8 cellular contexts compared by ENCODE assay signal in genomic region chr15:75348563-75349350, GRCh38. TPM values are rescaled to one million over a fixed set of nuclear protein-coding genes. Genes with fewer than 3 reads are reported as not detected.
DNase-seq lines count a peak whose midpoint lies in the region; ATAC-seq, FAIRE-seq and TF ChIP-seq lines count a peak whose summit lies in the region.

No MANE protein-coding gene starts in this region.

- H3K27me3 ChIP-seq in HepG2 (ENCODE audit: control insufficient read depth in 1 of 2, insufficient read depth in 2 of 2, low read length in 2 of 2) (no peaks in the 10 kb centered on the region), thymus (ENCODE audit: control insufficient read depth, insufficient read depth) (no peaks in the 10 kb centered on the region)

- in situ Hi-C loops in T47D (cut with HindIII; ENCODE audit: low pct_unique_long_range_greater_than_20kb, low sequenced_read_pairs) = no loop called here
- in situ Hi-C loops in HepG2 (cut with HindIII; ENCODE audit: extremely low pct_ligation_motif_present, low pct_unique_long_range_greater_than_20kb) = no loop called here

- no peak for FAIRE-seq in A549 (lab: Jason Lieb, UNC)
- no peak for FAIRE-seq in HepG2 (lab: Jason Lieb, UNC)

- TF ChIP-seq POLR2A in A549 (IDR thresholded peaks at IDR 0.05; ENCODE audit: low read length) (0 out of 2 replicates have a peak, but pooled peaks have one; percentile 1), HepG2 (IDR thresholded peaks at IDR 0.05; ENCODE audit: insufficient read depth in 1 of 2, low read depth in 2 of 2, low read length in 2 of 2) (no peak; a peak in 1 of 4 replicates)

- intact Hi-C loops in HepG2 (cut with micrococcal nuclease; ENCODE audit: unreplicated experiment) = no loop called here

- H3K4me2 ChIP-seq in A549 = peak overlapping the region; percentile 100
- peak overlapping the region; percentile 94 for H3K4me2 ChIP-seq in HepG2 (ENCODE audit: low read depth, low read length)

- no peak overlapping the region for H2AFZ ChIP-seq in HepG2 (ENCODE audit: low read length)

- no TSS peak for BruUV-seq in HepG2 (replicated peaks; lab: Mats Ljungman, UMichigan)

- no peak for TF ChIP-seq CTCF in A549 (IDR thresholded peaks at IDR 0.05)
- no peak for TF ChIP-seq CTCF in HEK293 (tag by site-specific recombination; IDR thresholded peaks at IDR 0.05)
- TF ChIP-seq CTCF in HepG2 (CRISPR knock-in tag; IDR thresholded peaks at IDR 0.05) = no peak

- peaks cover 4% of the 10 kb centered on the region; the same call in 1 of the 3 replicates for H3K4me1 ChIP-seq in A549
- peaks cover 6% of the 10 kb centered on the region; the same call in 1 of the 2 replicates for H3K4me1 ChIP-seq in HEK293 (ENCODE audit: control insufficient read depth, insufficient read depth, low read length)
- peaks cover 18% of the 10 kb centered on the region for H3K4me1 ChIP-seq in HepG2 (ENCODE audit: insufficient read depth, low read length)
- H3K4me1 ChIP-seq in thymus (ENCODE audit: control insufficient read depth, insufficient read depth, low read length) = peaks cover 25% of the 10 kb centered on the region

- H3K27ac ChIP-seq in A549 = peak overlapping the region; percentile 95 to 96
- peak overlapping the region; percentile 88; the same call in 1 of the 2 replicates for H3K27ac ChIP-seq in HEK293 (ENCODE audit: extremely low read depth, low read depth, low read length)
- peak overlapping the region; percentile 47 for H3K27ac ChIP-seq in HepG2 (ENCODE audit: extremely low read length, insufficient read depth, low read length)
- no peak overlapping the region for H3K27ac ChIP-seq in thymus (ENCODE audit: low read depth)

- POLR2A ChIA-PET in A549 (lab: Yijun Ruan, JAX) = interaction anchor here (0.6 to 2.5 kb wide), 5 partner anchors 9 to 105 kb away, joined by 3 to 13 read pairs (median 3); partner anchors contain the start of gene MAN2C1
- POLR2A ChIA-PET in HEK293 (lab: Yijun Ruan, JAX) = interaction anchor here (1.0 to 3.3 kb wide), 5 partner anchors 12 to 105 kb away, joined by 3 to 31 read pairs (median 4); partner anchors contain the start of genes MAN2C1 and SIN3A
- POLR2A ChIA-PET in HepG2 (lab: Yijun Ruan, JAX) = interaction anchor here (0.6 to 2.4 kb wide), 2 partner anchors 20 to 988 kb away, joined by 3 to 42 read pairs; partner anchors contain the start of genes ISL2 and MAN2C1

- TF ChIP-seq RAD21 in A549 (conservative IDR thresholded peaks at IDR 0.05 in 1 of 2, IDR thresholded peaks at IDR 0.05 in 1 of 2) (no peak), HepG2 (CRISPR knock-in tag; IDR thresholded peaks at IDR 0.05) (no peak)

- DNase-seq in A549 (ENCODE audit: low read depth in 1 of 2, low spot score in 1 of 2) = no peak
- DNase-seq in T47D (ENCODE audit: low read depth in 1 of 2, low spot score in 1 of 2) = peak; percentile 64 to 67
- no peak for DNase-seq in HepG2 (ENCODE audit: low spot score)
- no peak for DNase-seq in foreskin melanocyte

- H3K36me3 ChIP-seq in HEK293 (ENCODE audit: control insufficient read depth in 2 of 2, insufficient read depth in 1 of 2, low read length in 2 of 2) (peaks cover 18 to 27% of the 10 kb centered on the region in 2 experiments; a peak in 2 of 3 replicates), HepG2 (replicated peaks in 1 of 2; ENCODE audit: control insufficient read depth in 1 of 2, insufficient read depth in 2 of 2, low read length in 2 of 2) (no peaks in the 10 kb centered on the region), thymus (ENCODE audit: control insufficient read depth, insufficient read depth) (peaks cover 5% of the 10 kb centered on the region)

- H3K4me3 ChIP-seq in A549 (peak overlapping the region; percentile 91), HEK293 (ENCODE audit: low read depth, low read length) (peak overlapping the region; percentile 62), HepG2 (replicated peaks in 1 of 3; ENCODE audit: insufficient read depth in 1 of 3, low read depth in 2 of 3, low read length in 3 of 3) (peak overlapping the region; percentile 70 to 96 (median 94)), thymus (ENCODE audit: low read length) (peak overlapping the region; percentile 86)

- no peaks in the 10 kb centered on the region for H4K20me1 ChIP-seq in HepG2 (ENCODE audit: insufficient read depth, low read length)

- ATAC-seq in A549 = peak; percentile 20 to 23; a peak in 4 of 6 replicates
- peak; percentile 29 for ATAC-seq in HepG2
- no peak for ATAC-seq in HG03175 (IDR thresholded peaks at IDR 0.05; ENCODE audit: unreplicated experiment)
- no peak for ATAC-seq in GM18868 (IDR thresholded peaks at IDR 0.05; ENCODE audit: unreplicated experiment)

- H3K9ac ChIP-seq in HepG2 (ENCODE audit: insufficient read depth, low read depth, low read length) = peak overlapping the region; percentile 81

- no peaks in the 10 kb centered on the region for H3K79me2 ChIP-seq in HepG2 (ENCODE audit: insufficient read depth, low read length)

- TF ChIP-seq EP300 in A549 (IDR thresholded peaks at IDR 0.05) (no peak), HepG2 (IDR thresholded peaks at IDR 0.05; ENCODE audit: low read depth in 2 of 2, low read length in 2 of 2) (no peak), HepG2 (CRISPR knock-in tag; IDR thresholded peaks at IDR 0.05; ENCODE audit: borderline replicate concordance) (no peak)

- H3K9me3 ChIP-seq in A549 (no peaks in the 10 kb centered on the region), HEK293 (ENCODE audit: control insufficient read depth, insufficient read depth, low read depth, low read length) (no peaks in the 10 kb centered on the region), HepG2 (ENCODE audit: low read length) (no peaks in the 10 kb centered on the region), thymus (ENCODE audit: control insufficient read depth) (peaks cover 3% of the 10 kb centered on the region)

- 81% methylated on average over 46 of the region's 46 CpGs for WGBS in A549 (ENCODE audit: missing lambda C conversion rate)
- 76% methylated on average over 25 of the region's 46 CpGs for WGBS in HepG2 (ENCODE audit: low lambda C conversion rate)
- WGBS in thymus = 57% methylated on average over 46 of the region's 46 CpGs

- CTCF ChIA-PET in A549 (lab: Yijun Ruan, JAX) = interaction anchor here (0.6 to 2.4 kb wide), 6 partner anchors 9 to 291 kb away, joined by 3 to 14 read pairs (median 3); partner anchors contain the start of gene IMP3
- CTCF ChIA-PET in HEK293 (lab: Yijun Ruan, JAX) = interaction anchor here (0.6 to 4.7 kb wide), 3 partner anchors 19 to 1180 kb away, joined by 3 to 33 read pairs (median 5); partner anchors contain the start of gene MAN2C1
- CTCF ChIA-PET in HepG2 (lab: Yijun Ruan, JAX; ENCODE audit: low intra/inter-chr PET ratio, low total read pairs) = no interaction called here

RNA-seq across cellular contexts. Expression of gene NEIL1, which starts 1.9 kb away (rescaled TPM):
- 3.2 and 5.6 TPM in 2 replicates for polyA plus RNA-seq in A549 (2011; rRNA removed)
- 3.0 and 3.5 TPM in 2 replicates for polyA plus RNA-seq in A549 (2012; cell fraction: cytosol; rRNA removed)
- 23.0 and 26.2 TPM in 2 replicates for polyA plus RNA-seq in A549 (2012; cell fraction: nucleus; rRNA removed)
- 4.9 to 7.2 TPM (median 6.8 TPM) in 3 replicates for polyA plus RNA-seq in A549 (2017; fragmentation: RNase III; extraction: RNeasy Plus Mini Kit Qiagen cat#74134 plus additional on column Dnase treatment)
- 0.58 and 1.9 TPM in 2 replicates for polyA minus RNA-seq in A549 (2011; rRNA and poly(A)+ RNA removed)
- 3.7 and 10.4 TPM in 2 replicates for total RNA-seq in HepG2 (2016; rRNA removed; fragmentation: Illumina TruSeq; extraction: Trizol)
- 1.4 and 1.7 TPM in 2 replicates for total RNA-seq in HepG2 (2016; cell fraction: cytosol; rRNA removed; fragmentation: Illumina TruSeq; extraction: Trizol; ENCODE audit: low read depth)
- total RNA-seq in HepG2 (2016; cell fraction: insoluble cytoplasmic fraction; rRNA removed; fragmentation: Illumina TruSeq; extraction: Trizol) = 3.3 and 9.7 TPM in 2 replicates
- total RNA-seq in HepG2 (2016; cell fraction: membrane; rRNA removed; fragmentation: Illumina TruSeq; extraction: Trizol) = 1.2 and 1.6 TPM in 2 replicates
- total RNA-seq in HepG2 (2016; cell fraction: nucleus; rRNA removed; fragmentation: Illumina TruSeq; extraction: Trizol) = 11.2 and 13.2 TPM in 2 replicates
- polyA plus RNA-seq in HepG2 (2011; rRNA removed) = 15.5 and 20.8 TPM in 2 replicates
- polyA plus RNA-seq in HepG2 (2011; cell fraction: cytosol; rRNA removed) = 2.3 and 5.2 TPM in 2 replicates
- 173 and 186 TPM in 2 replicates for polyA plus RNA-seq in HepG2 (2011; cell fraction: nucleus; rRNA removed)
- polyA plus RNA-seq in HepG2 (2012) = 12.7 and 12.8 TPM in 2 replicates
- 0.59 and 0.62 TPM in 2 replicates for polyA plus RNA-seq in HepG2 (2016; cell fraction: cytosol; fragmentation: Illumina TruSeq; extraction: Trizol; ENCODE audit: low read depth)
- 2.5 and 3.3 TPM in 2 replicates for polyA plus RNA-seq in HepG2 (2016; cell fraction: insoluble cytoplasmic fraction; fragmentation: Illumina TruSeq; extraction: Trizol; ENCODE audit: low read depth)
- 0.81 and 1.0 TPM in 2 replicates for polyA plus RNA-seq in HepG2 (2016; cell fraction: membrane; fragmentation: Illumina TruSeq; extraction: Trizol; ENCODE audit: low read depth)
- polyA plus RNA-seq in HepG2 (2016; cell fraction: nucleus; fragmentation: Illumina TruSeq; extraction: Trizol; ENCODE audit: insufficient read depth, low read depth) = 42.4 and 44.3 TPM in 2 replicates
- polyA minus RNA-seq in HepG2 (2011; rRNA and poly(A)+ RNA removed; ENCODE audit: low replicate concordance) = 3.1 and 11.3 TPM in 2 replicates
- 2.1 and 3.2 TPM in 2 replicates for polyA minus RNA-seq in HepG2 (2011; cell fraction: cytosol; rRNA and poly(A)+ RNA removed)
- 13.9 and 19.4 TPM in 2 replicates for polyA minus RNA-seq in HepG2 (2011; cell fraction: nucleus; rRNA and poly(A)+ RNA removed)
- 77.9 TPM for polyA plus RNA-seq in thymus

RNA-seq across cellular contexts. Expression of gene COMMD4, which starts 12.9 kb away (rescaled TPM):
- polyA plus RNA-seq in A549 (2011; rRNA removed) = 88.0 and 98.3 TPM in 2 replicates
- polyA plus RNA-seq in A549 (2012; cell fraction: cytosol; rRNA removed) = 396 and 403 TPM in 2 replicates
- 402 and 454 TPM in 2 replicates for polyA plus RNA-seq in A549 (2012; cell fraction: nucleus; rRNA removed)
- polyA plus RNA-seq in A549 (2017; fragmentation: RNase III; extraction: RNeasy Plus Mini Kit Qiagen cat#74134 plus additional on column Dnase treatment) = 203 to 222 TPM (median 220 TPM) in 3 replicates
- 38.3 and 50.6 TPM in 2 replicates for polyA minus RNA-seq in A549 (2011; rRNA and poly(A)+ RNA removed)
- 89.9 and 106 TPM in 2 replicates for total RNA-seq in HepG2 (2016; rRNA removed; fragmentation: Illumina TruSeq; extraction: Trizol)
- total RNA-seq in HepG2 (2016; cell fraction: cytosol; rRNA removed; fragmentation: Illumina TruSeq; extraction: Trizol; ENCODE audit: low read depth) = 17.5 and 17.7 TPM in 2 replicates
- 89.8 and 123 TPM in 2 replicates for total RNA-seq in HepG2 (2016; cell fraction: insoluble cytoplasmic fraction; rRNA removed; fragmentation: Illumina TruSeq; extraction: Trizol)
- 25.0 and 27.3 TPM in 2 replicates for total RNA-seq in HepG2 (2016; cell fraction: membrane; rRNA removed; fragmentation: Illumina TruSeq; extraction: Trizol)
- 47.4 and 48.2 TPM in 2 replicates for total RNA-seq in HepG2 (2016; cell fraction: nucleus; rRNA removed; fragmentation: Illumina TruSeq; extraction: Trizol)
- polyA plus RNA-seq in HepG2 (2011; rRNA removed) = 45.8 and 48.8 TPM in 2 replicates
- polyA plus RNA-seq in HepG2 (2011; cell fraction: cytosol; rRNA removed) = 65.2 and 112 TPM in 2 replicates
- 131 and 137 TPM in 2 replicates for polyA plus RNA-seq in HepG2 (2011; cell fraction: nucleus; rRNA removed)
- polyA plus RNA-seq in HepG2 (2012) = 24.2 and 36.2 TPM in 2 replicates
- 18.7 and 20.0 TPM in 2 replicates for polyA plus RNA-seq in HepG2 (2016; cell fraction: cytosol; fragmentation: Illumina TruSeq; extraction: Trizol; ENCODE audit: low read depth)
- 103 and 109 TPM in 2 replicates for polyA plus RNA-seq in HepG2 (2016; cell fraction: insoluble cytoplasmic fraction; fragmentation: Illumina TruSeq; extraction: Trizol; ENCODE audit: low read depth)
- polyA plus RNA-seq in HepG2 (2016; cell fraction: membrane; fragmentation: Illumina TruSeq; extraction: Trizol; ENCODE audit: low read depth) = 24.2 and 25.0 TPM in 2 replicates
- 99.3 and 104 TPM in 2 replicates for polyA plus RNA-seq in HepG2 (2016; cell fraction: nucleus; fragmentation: Illumina TruSeq; extraction: Trizol; ENCODE audit: insufficient read depth, low read depth)
- polyA minus RNA-seq in HepG2 (2011; rRNA and poly(A)+ RNA removed; ENCODE audit: low replicate concordance) = 34.3 and 108 TPM in 2 replicates
- 10.2 and 20.8 TPM in 2 replicates for polyA minus RNA-seq in HepG2 (2011; cell fraction: cytosol; rRNA and poly(A)+ RNA removed)
- polyA minus RNA-seq in HepG2 (2011; cell fraction: nucleus; rRNA and poly(A)+ RNA removed) = 8.6 and 10.4 TPM in 2 replicates
- 99.0 TPM for polyA plus RNA-seq in thymus

RNA-seq across cellular contexts. Expression of gene MAN2C1, which starts 19.6 kb away (rescaled TPM):
- polyA plus RNA-seq in A549 (2011; rRNA removed) = 47.7 and 66.3 TPM in 2 replicates
- 62.7 and 70.5 TPM in 2 replicates for polyA plus RNA-seq in A549 (2012; cell fraction: cytosol; rRNA removed)
- 983 and 1,042 TPM in 2 replicates for polyA plus RNA-seq in A549 (2012; cell fraction: nucleus; rRNA removed)
- 114 to 126 TPM (median 117 TPM) in 3 replicates for polyA plus RNA-seq in A549 (2017; fragmentation: RNase III; extraction: RNeasy Plus Mini Kit Qiagen cat#74134 plus additional on column Dnase treatment)
- polyA minus RNA-seq in A549 (2011; rRNA and poly(A)+ RNA removed) = 91.7 and 99.0 TPM in 2 replicates
- 19.5 and 71.0 TPM in 2 replicates for total RNA-seq in HepG2 (2016; rRNA removed; fragmentation: Illumina TruSeq; extraction: Trizol)
- total RNA-seq in HepG2 (2016; cell fraction: cytosol; rRNA removed; fragmentation: Illumina TruSeq; extraction: Trizol; ENCODE audit: low read depth) = 22.6 and 23.0 TPM in 2 replicates
- 18.6 and 68.6 TPM in 2 replicates for total RNA-seq in HepG2 (2016; cell fraction: insoluble cytoplasmic fraction; rRNA removed; fragmentation: Illumina TruSeq; extraction: Trizol)
- 13.2 and 14.6 TPM in 2 replicates for total RNA-seq in HepG2 (2016; cell fraction: membrane; rRNA removed; fragmentation: Illumina TruSeq; extraction: Trizol)
- 97.9 and 121 TPM in 2 replicates for total RNA-seq in HepG2 (2016; cell fraction: nucleus; rRNA removed; fragmentation: Illumina TruSeq; extraction: Trizol)
- polyA plus RNA-seq in HepG2 (2011; rRNA removed) = 62.6 and 75.6 TPM in 2 replicates
- polyA plus RNA-seq in HepG2 (2011; cell fraction: cytosol; rRNA removed) = 13.2 and 22.4 TPM in 2 replicates
- polyA plus RNA-seq in HepG2 (2011; cell fraction: nucleus; rRNA removed) = 865 and 1,137 TPM in 2 replicates
- 75.9 and 76.2 TPM in 2 replicates for polyA plus RNA-seq in HepG2 (2012)
- 1.8 and 2.8 TPM in 2 replicates for polyA plus RNA-seq in HepG2 (2016; cell fraction: cytosol; fragmentation: Illumina TruSeq; extraction: Trizol; ENCODE audit: low read depth)
- 13.7 and 14.4 TPM in 2 replicates for polyA plus RNA-seq in HepG2 (2016; cell fraction: insoluble cytoplasmic fraction; fragmentation: Illumina TruSeq; extraction: Trizol; ENCODE audit: low read depth)
- polyA plus RNA-seq in HepG2 (2016; cell fraction: membrane; fragmentation: Illumina TruSeq; extraction: Trizol; ENCODE audit: low read depth) = 3.1 and 3.3 TPM in 2 replicates
- polyA plus RNA-seq in HepG2 (2016; cell fraction: nucleus; fragmentation: Illumina TruSeq; extraction: Trizol; ENCODE audit: insufficient read depth, low read depth) = 278 and 324 TPM in 2 replicates
- 124 and 148 TPM in 2 replicates for polyA minus RNA-seq in HepG2 (2011; rRNA and poly(A)+ RNA removed; ENCODE audit: low replicate concordance)
- 16.0 and 22.9 TPM in 2 replicates for polyA minus RNA-seq in HepG2 (2011; cell fraction: cytosol; rRNA and poly(A)+ RNA removed)
- polyA minus RNA-seq in HepG2 (2011; cell fraction: nucleus; rRNA and poly(A)+ RNA removed) = 169 and 181 TPM in 2 replicates
- 280 TPM for polyA plus RNA-seq in thymus

Comparison
In these comparisons a context has a peak if more than half of its experiments do, and no peak if none do; other contexts are left out.
1. ATAC-seq: peak in A549 (2 of 2) and HepG2 (single experiment); none in HG03175 (single experiment) and GM18868 (single experiment).
2. DNase-seq: peak in T47D (2 of 2); none in A549 (0 of 2), HepG2 (single experiment) and foreskin melanocyte (single experiment).
3. Peak in every context shown above with its lines, with median percentiles within 50 percentile points of each other: H3K4me3 ChIP-seq.